17 cellular contexts compared by ENCODE assay signal in genomic region chr3:28799084-28799483, GRCh38.
DNase-seq lines count a peak whose midpoint lies in the region; ATAC-seq and TF ChIP-seq lines count a peak whose summit lies in the region.
"Had no signal": no experiment of that assay in that cellular context is flagged by ENCODE, and none has a peak within 500 bp of the region (broad histone marks: within the 10 kb centered on the region; RNA-seq: fewer than 3 reads in every experiment).

No MANE protein-coding gene starts in this region.

- CTCF ChIA-PET in activated CD4-positive, alpha-beta memory T cell treated with anti-CD3 and anti-CD28 coated beads for 36 hours (lab: Charles Lee): no interaction called here

- no peak overlapping the region for H3K4me3 ChIP-seq in OCI-LY3 (ENCODE audit: low read length)
- H3K4me3 ChIP-seq: breast epithelium had no signal

- DNase-seq in ACHN: peak; percentile 12
- peak; percentile 4 for DNase-seq in ELR (ENCODE audit: low read depth)
- DNase-seq in foreskin keratinocyte: peak in 1 of 2 donors; percentile 4
- no peak for DNase-seq in activated CD4-positive, alpha-beta memory T cell treated with anti-CD3 and anti-CD28 coated beads for 36 hours
- DNase-seq in hepatic stellate cell (ENCODE audit: low spot score): no peak
- DNase-seq in OCI-M2 (lab: John Stamatoyannopoulos, UW; ENCODE audit: unreplicated experiment): no peak
- DNase-seq: activated naive CD4-positive, alpha-beta T cell treated with Interleukin-2 at 50 U/mL for 16 hours; C1 segment of cervical spinal cord; GF-D8; NCI-H446 treated with DMSO at 0.1 percent for 48 hours; nephron progenitor cell; Right ventricle myocardium superior; small intestine; stimulated activated naive CD8-positive, alpha-beta T cell treated with anti-CD3 and anti-CD28 coated beads, Interleukin-15, amount 100 ng/mL, for 72 hours had no signal

- no peaks in the 10 kb centered on the region for H4K20me1 ChIP-seq in OCI-LY3 (ENCODE audit: insufficient read depth, low read length)

- no peak overlapping the region for H3K4me3 Mint-ChIP-seq in activated CD4-positive, alpha-beta memory T cell treated with anti-CD3 and anti-CD28 coated beads for 36 hours
- H3K4me3 Mint-ChIP-seq: nephron progenitor cell; stimulated activated naive CD8-positive, alpha-beta T cell treated with anti-CD3 and anti-CD28 coated beads, Interleukin-15, amount 100 ng/mL, for 72 hours had no signal

- H3K36me3 ChIP-seq in OCI-LY3 (replicated peaks; ENCODE audit: low read depth, low read length): no peaks in the 10 kb centered on the region

- H2AFZ ChIP-seq in OCI-LY3 (ENCODE audit: low read depth, low read length): no peak overlapping the region

- no peak for ATAC-seq in foreskin keratinocyte
- no peak for ATAC-seq in GM21526 (IDR thresholded peaks at IDR 0.05; ENCODE audit: low FRiP score, unreplicated experiment)
- ATAC-seq: stimulated activated naive CD8-positive, alpha-beta T cell treated with anti-CD3 and anti-CD28 coated beads, Interleukin-15, amount 100 ng/mL, for 72 hours had no signal

- no peaks in the 10 kb centered on the region for H3K27me3 ChIP-seq in OCI-LY3 (ENCODE audit: low read depth, low read length)
- H3K27me3 ChIP-seq in foreskin keratinocyte: no peaks in the 10 kb centered on the region
- H3K27me3 ChIP-seq: breast epithelium had no signal

- no peaks in the 10 kb centered on the region for H3K27me3 Mint-ChIP-seq in activated CD4-positive, alpha-beta memory T cell treated with anti-CD3 and anti-CD28 coated beads for 36 hours
- H3K27me3 Mint-ChIP-seq: stimulated activated naive CD8-positive, alpha-beta T cell treated with anti-CD3 and anti-CD28 coated beads, Interleukin-15, amount 100 ng/mL, for 72 hours had no signal

- TF ChIP-seq CTCF in OCI-LY3 (IDR thresholded peaks at IDR 0.05; ENCODE audit: low read depth, low read length) (peak; percentile 36), foreskin keratinocyte (conservative IDR thresholded peaks at IDR 0.05) (peak; percentile 24)

- no peak overlapping the region for H3K27ac ChIP-seq in OCI-LY3 (ENCODE audit: low read length)
- no peak overlapping the region for H3K27ac ChIP-seq in foreskin keratinocyte
- H3K27ac ChIP-seq: breast epithelium had no signal

- intact Hi-C loops in activated CD4-positive, alpha-beta memory T cell treated with anti-CD3 and anti-CD28 coated beads for 36 hours (cut with micrococcal nuclease): no loop called here

- H3K9ac ChIP-seq in OCI-LY3 (ENCODE audit: low read length): no peak overlapping the region

- no peaks in the 10 kb centered on the region for H3K9me3 ChIP-seq in OCI-LY3 (ENCODE audit: insufficient read depth, low read length)
- H3K9me3 ChIP-seq: breast epithelium had no signal

- POLR2A ChIA-PET in activated CD4-positive, alpha-beta memory T cell treated with anti-CD3 and anti-CD28 coated beads for 36 hours (lab: Charles Lee): no interaction called here

- in situ Hi-C loops in ACHN (cut with HindIII; ENCODE audit: low pct_ligation_motif_present, low pct_unique_long_range_greater_than_20kb, low sequenced_read_pairs): no loop called here

- no peak overlapping the region for H3K27ac Mint-ChIP-seq in activated CD4-positive, alpha-beta memory T cell treated with anti-CD3 and anti-CD28 coated beads for 36 hours
- H3K27ac Mint-ChIP-seq: nephron progenitor cell; stimulated activated naive CD8-positive, alpha-beta T cell treated with anti-CD3 and anti-CD28 coated beads, Interleukin-15, amount 100 ng/mL, for 72 hours had no signal

- H3K4me1 ChIP-seq in OCI-LY3 (ENCODE audit: low read length) (no peaks in the 10 kb centered on the region), foreskin keratinocyte (no peaks in the 10 kb centered on the region)
- H3K4me1 ChIP-seq: breast epithelium had no signal

- no peaks in the 10 kb centered on the region for H3K4me1 Mint-ChIP-seq in activated CD4-positive, alpha-beta memory T cell treated with anti-CD3 and anti-CD28 coated beads for 36 hours (ENCODE audit: low read depth)
- H3K4me1 Mint-ChIP-seq: nephron progenitor cell; stimulated activated naive CD8-positive, alpha-beta T cell treated with anti-CD3 and anti-CD28 coated beads, Interleukin-15, amount 100 ng/mL, for 72 hours had no signal

- no peaks in the 10 kb centered on the region for H3K9me3 Mint-ChIP-seq in activated CD4-positive, alpha-beta memory T cell treated with anti-CD3 and anti-CD28 coated beads for 36 hours
- H3K9me3 Mint-ChIP-seq: nephron progenitor cell; stimulated activated naive CD8-positive, alpha-beta T cell treated with anti-CD3 and anti-CD28 coated beads, Interleukin-15, amount 100 ng/mL, for 72 hours had no signal

- no peak overlapping the region for H3K4me2 ChIP-seq in OCI-LY3 (ENCODE audit: low read length)

- no peaks in the 10 kb centered on the region for H3K79me2 ChIP-seq in OCI-LY3 (ENCODE audit: low read length)

- H3K36me3 Mint-ChIP-seq in activated CD4-positive, alpha-beta memory T cell treated with anti-CD3 and anti-CD28 coated beads for 36 hours: no peaks in the 10 kb centered on the region

Comparison
In these comparisons a context has a peak if more than half of its experiments do, and no peak if none do; other contexts are left out.
1. DNase-seq: peak in ACHN (single experiment) and ELR (single experiment); none in activated CD4-positive, alpha-beta memory T cell treated with anti-CD3 and anti-CD28 coated beads for 36 hours (single experiment), hepatic stellate cell (single experiment) and OCI-M2 (single experiment).